Comparison of ENCODE assay signal across 18 cellular contexts in genomic region chrX:103879339-103879738, GRCh38. TPM values are rescaled to one million over a fixed set of nuclear protein-coding genes. Genes with fewer than 3 reads are reported as not detected.
DNase-seq lines count a peak whose midpoint lies in the region; ATAC-seq and TF ChIP-seq lines count a peak whose summit lies in the region.
"Had no signal": no experiment of that assay in that cellular context is flagged by ENCODE, and none has a peak within 500 bp of the region (broad histone marks: within the 10 kb centered on the region; RNA-seq: fewer than 3 reads in every experiment).

No MANE protein-coding gene starts in this region.

- H3K4me1 ChIP-seq in mucosa of descending colon (ENCODE audit: low read depth) (no peaks in the 10 kb centered on the region), prostate gland (replicated peaks) (no peaks in the 10 kb centered on the region)
- H3K4me1 ChIP-seq: BLaER1 treated with 17β-estradiol and CSF1 and Interleukin-3, amounts not matched to agents 10 nM and 100 nM; spleen had no signal

- H3K27me3 Mint-ChIP-seq in chondrocyte (ENCODE audit: low read depth), result no peaks in the 10 kb centered on the region
- H3K27me3 Mint-ChIP-seq: activated naive CD8-positive, alpha-beta T cell had no signal

- DNase-seq in AG10803 (ENCODE audit: low read depth) (peak; percentile 14), HT1080 (ENCODE audit: low read depth) (peak; percentile 58), chondrocyte (ENCODE audit: low spot score) (no peak), mucosa of descending colon (no peak), prostate gland (ENCODE audit: low spot score) (no peak), AML-193 (lab: John Stamatoyannopoulos, UW) (no peak), NCI-H146 treated with DMSO at 0.1 percent for 48 hours (lab: John Stamatoyannopoulos, UW; ENCODE audit: unreplicated experiment) (no peak)
- DNase-seq: activated CD4-positive, CD25-positive, alpha-beta regulatory T cell; activated CD8-positive, alpha-beta memory T cell treated with anti-CD3 and anti-CD28 coated beads, Interleukin-2, amount 50 U/mL, for 48 hours; DND-41; midbrain; spleen; SW 1271 had no signal

- H3K4me3 ChIP-seq in AG10803 (ENCODE audit: low read length) (no peak overlapping the region), mucosa of descending colon (no peak overlapping the region), prostate gland (no peak overlapping the region)
- H3K4me3 ChIP-seq: BLaER1 treated with 17β-estradiol and CSF1 and Interleukin-3, amounts not matched to agents 10 nM and 100 nM; GM12878; spleen; thoracic aorta had no signal

- H3K36me3 Mint-ChIP-seq in chondrocyte (ENCODE audit: low read depth), result no peaks in the 10 kb centered on the region

- no peak overlapping the region for H3K27ac ChIP-seq in prostate gland
- H3K27ac ChIP-seq: BLaER1 treated with 17β-estradiol and CSF1 and Interleukin-3, amounts not matched to agents 10 nM and 100 nM; spleen; thoracic aorta had no signal

- TF ChIP-seq POLR2A in prostate gland (IDR thresholded peaks at IDR 0.05), result no peak

- no peak overlapping the region for H3K4me3 Mint-ChIP-seq in chondrocyte (ENCODE audit: unreplicated experiment)
- H3K4me3 Mint-ChIP-seq: activated naive CD8-positive, alpha-beta T cell had no signal

- H3K9me3 Mint-ChIP-seq in chondrocyte (ENCODE audit: low read depth), result peaks cover 1% of the 10 kb centered on the region

- H3K27me3 ChIP-seq in prostate gland (replicated peaks; ENCODE audit: insufficient read depth), result no peaks in the 10 kb centered on the region
- H3K27me3 ChIP-seq: BLaER1 treated with 17β-estradiol and CSF1 and Interleukin-3, amounts not matched to agents 10 nM and 100 nM; spleen had no signal

- WGBS in prostate gland, result 90% methylated on average over 2 of the region's 2 CpGs

- no peak for TF ChIP-seq CTCF in AG10803 (conservative IDR thresholded peaks at IDR 0.05; ENCODE audit: low read length)
- TF ChIP-seq CTCF in chondrocyte (IDR thresholded peaks at IDR 0.05), result no peak
- TF ChIP-seq CTCF in mucosa of descending colon (IDR thresholded peaks at IDR 0.05), result no peak
- TF ChIP-seq CTCF in prostate gland (IDR thresholded peaks at IDR 0.05), result no peak

- H3K9me3 ChIP-seq in mucosa of descending colon, result no peaks in the 10 kb centered on the region
- H3K9me3 ChIP-seq in prostate gland, result no peaks in the 10 kb centered on the region
- H3K9me3 ChIP-seq: spleen, thoracic aorta had no signal

- peak overlapping the region; percentile 29 for H3K27ac Mint-ChIP-seq in chondrocyte (ENCODE audit: unreplicated experiment)
- H3K27ac Mint-ChIP-seq: activated naive CD8-positive, alpha-beta T cell had no signal

- H3K36me3 ChIP-seq in mucosa of descending colon (ENCODE audit: low read depth) (no peaks in the 10 kb centered on the region), prostate gland (no peaks in the 10 kb centered on the region)
- H3K36me3 ChIP-seq: BLaER1 treated with 17β-estradiol and CSF1 and Interleukin-3, amounts not matched to agents 10 nM and 100 nM; spleen; thoracic aorta had no signal

- ATAC-seq in mucosa of descending colon (peak; percentile 35), GM21825 (IDR thresholded peaks at IDR 0.05; ENCODE audit: unreplicated experiment) (no peak)
- ATAC-seq: GM12878 had no signal

- peaks cover 12% of the 10 kb centered on the region for H3K4me1 Mint-ChIP-seq in chondrocyte (ENCODE audit: low read depth)

- intact Hi-C loops in mucosa of descending colon (cut with DNase I, micrococcal nuclease), result no loop called here
- intact Hi-C loops in prostate gland (cut with DNase I), result no loop called here

RNA-seq across cellular contexts. Expression of gene RAB9B, which starts 47.3 kb away (rescaled TPM):
- 0.63 and 0.68 TPM in 2 replicates for total RNA-seq in HT1080 (2014; rRNA removed; shearing (Covaris generic))
- 0.12 and 0.24 TPM in 2 replicates for polyA plus RNA-seq in HT1080 (2015; cell fraction: cytosol; rRNA removed)
- polyA plus RNA-seq in HT1080 (2015; cell fraction: nucleus; rRNA removed), result 0.36 and 0.56 TPM in 2 replicates
- total RNA-seq in chondrocyte, result 2.6 to 4.1 TPM (median 2.7 TPM) in 3 replicates
- 1 to 10 TPM in 1 of 3 donors, under 1 TPM in 2; 0.69 to 8.0 (median 0.82) TPM for total RNA-seq in mucosa of descending colon
- total RNA-seq in prostate gland, result 1 to 10 TPM; 2.8 to 4.5 TPM

Comparison
In these comparisons a context has a peak if more than half of its experiments do, and no peak if none do; other contexts are left out.
1. DNase-seq: peak in AG10803 (single experiment) and HT1080 (single experiment); none in chondrocyte (single experiment), mucosa of descending colon (0 of 3), prostate gland (single experiment), AML-193 (0 of 2) and NCI-H146 treated with DMSO at 0.1 percent for 48 hours (single experiment).